ENCODE assay signal across 22 cellular contexts in genomic region chr10:35182631-35183510, GRCh38.
"Had no signal": no experiment of that assay in that cellular context is flagged by ENCODE, and none has a peak within 500 bp of the region (broad histone marks: within the 10 kb centered on the region; RNA-seq: fewer than 3 reads in every experiment).

No MANE protein-coding gene starts in this region.

- H3K4me3 Mint-ChIP-seq: activated CD4-positive, alpha-beta memory T cell treated with anti-CD3 and anti-CD28 coated beads, Interleukin-2, amount 10 ng/mL, durations not matched to agents 7 days and 5 days; activated CD4-positive, alpha-beta T cell treated with anti-CD3 and anti-CD28 coated beads, Interleukin-2, amount 10 ng/mL, durations not matched to agents 24 days and 14 days; activated naive CD4-positive, alpha-beta T cell treated with anti-CD3 and anti-CD28 coated beads, Interleukin-2, amount 10 ng/mL, durations not matched to agents 7 days and 5 days; activated T-cell treated with anti-CD3 and anti-CD28 coated beads, Interleukin-2, amount 50 U/mL, for 72 hours; natural killer cell treated with Interleukin-12 subunit alpha and Interleukin-12 subunit beta and Interleukin-15 and Interleukin-18, amount 100 ng/mL, for 72 hours; stimulated activated memory B cell treated with anti-CD40 and anti-IgM and Interleukin-4, amounts not matched to agents 10 μg/mL and 1 μg/mL and 100 μg/mL, for 72 hours; T-helper 2 cell treated with Interferon-gamma antibody and Interleukin-4, amounts not matched to agents 5 μg/mL and 100 μg/mL, for 36 hours had no signal

- DNase-seq: activated CD4-positive, alpha-beta memory T cell treated with anti-CD3 and anti-CD28 coated beads, Interleukin-2, amount 10 ng/mL, durations not matched to agents 7 days and 5 days; activated CD4-positive, alpha-beta T cell treated with anti-CD3 and anti-CD28 coated beads, Interleukin-2, amount 10 ng/mL, durations not matched to agents 24 days and 14 days; activated effector memory CD4-positive, alpha-beta T cell treated with Interleukin-2 at 50 U/mL for 16 hours; activated naive CD4-positive, alpha-beta T cell treated with anti-CD3 and anti-CD28 coated beads, Interleukin-2, amount 10 ng/mL, durations not matched to agents 7 days and 5 days; activated T-cell treated with anti-CD3 and anti-CD28 coated beads, Interleukin-2, amount 50 U/mL, for 72 hours; anterior cingulate cortex; body of pancreas; effector CD4-positive, alpha-beta T cell; erythroblast; foreskin fibroblast; kidney glomerular epithelial cell; left ventricle myocardium inferior; small intestine; stimulated activated CD4-positive, alpha-beta T cell treated with anti-CD3 and anti-CD28 coated beads, Interleukin-2, amount 100 ng/mL, for 24 hours; stomach had no signal

- H3K27me3 Mint-ChIP-seq: activated CD4-positive, alpha-beta memory T cell treated with anti-CD3 and anti-CD28 coated beads, Interleukin-2, amount 10 ng/mL, durations not matched to agents 7 days and 5 days; activated CD4-positive, alpha-beta T cell treated with anti-CD3 and anti-CD28 coated beads, Interleukin-2, amount 10 ng/mL, durations not matched to agents 24 days and 14 days; activated naive CD4-positive, alpha-beta T cell treated with anti-CD3 and anti-CD28 coated beads, Interleukin-2, amount 10 ng/mL, durations not matched to agents 7 days and 5 days; natural killer cell treated with Interleukin-12 subunit alpha and Interleukin-12 subunit beta and Interleukin-15 and Interleukin-18, amount 100 ng/mL, for 72 hours; stimulated activated memory B cell treated with anti-CD40 and anti-IgM and Interleukin-4, amounts not matched to agents 10 μg/mL and 1 μg/mL and 100 μg/mL, for 72 hours had no signal

- H3K9me3 Mint-ChIP-seq: activated CD4-positive, alpha-beta memory T cell treated with anti-CD3 and anti-CD28 coated beads, Interleukin-2, amount 10 ng/mL, durations not matched to agents 7 days and 5 days; activated CD4-positive, alpha-beta T cell treated with anti-CD3 and anti-CD28 coated beads, Interleukin-2, amount 10 ng/mL, durations not matched to agents 24 days and 14 days; activated naive CD4-positive, alpha-beta T cell treated with anti-CD3 and anti-CD28 coated beads, Interleukin-2, amount 10 ng/mL, durations not matched to agents 7 days and 5 days; activated T-cell treated with anti-CD3 and anti-CD28 coated beads, Interleukin-2, amount 50 U/mL, for 72 hours; natural killer cell treated with Interleukin-12 subunit alpha and Interleukin-12 subunit beta and Interleukin-15 and Interleukin-18, amount 100 ng/mL, for 72 hours; stimulated activated memory B cell treated with anti-CD40 and anti-IgM and Interleukin-4, amounts not matched to agents 10 μg/mL and 1 μg/mL and 100 μg/mL, for 72 hours; T-helper 2 cell treated with Interferon-gamma antibody and Interleukin-4, amounts not matched to agents 5 μg/mL and 100 μg/mL, for 36 hours had no signal

- ATAC-seq: activated CD4-positive, CD25-positive, alpha-beta regulatory T cell treated with anti-CD3 and anti-CD28 coated beads, Interleukin-2, amount 50 U/mL, for 24 hours; activated T-cell treated with anti-CD3 and anti-CD28 coated beads, Interleukin-2, amount 50 U/mL, for 72 hours; body of pancreas; natural killer cell treated with Interleukin-12 subunit alpha and Interleukin-12 subunit beta and Interleukin-15 and Interleukin-18, amount 100 ng/mL, for 72 hours; sciatic nerve; stimulated activated memory B cell treated with anti-CD40 and anti-IgM and Interleukin-4, amounts not matched to agents 10 μg/mL and 1 μg/mL and 100 μg/mL, for 72 hours had no signal

- H3K4me3 ChIP-seq: body of pancreas, left ventricle myocardium inferior, stomach, suprapubic skin, tibial nerve had no signal

- H3K27ac Mint-ChIP-seq: activated CD4-positive, alpha-beta memory T cell treated with anti-CD3 and anti-CD28 coated beads, Interleukin-2, amount 10 ng/mL, durations not matched to agents 7 days and 5 days; activated CD4-positive, alpha-beta T cell treated with anti-CD3 and anti-CD28 coated beads, Interleukin-2, amount 10 ng/mL, durations not matched to agents 24 days and 14 days; activated naive CD4-positive, alpha-beta T cell treated with anti-CD3 and anti-CD28 coated beads, Interleukin-2, amount 10 ng/mL, durations not matched to agents 7 days and 5 days; activated T-cell treated with anti-CD3 and anti-CD28 coated beads, Interleukin-2, amount 50 U/mL, for 72 hours; natural killer cell treated with Interleukin-12 subunit alpha and Interleukin-12 subunit beta and Interleukin-15 and Interleukin-18, amount 100 ng/mL, for 72 hours; T-helper 2 cell treated with Interferon-gamma antibody and Interleukin-4, amounts not matched to agents 5 μg/mL and 100 μg/mL, for 36 hours had no signal
